1 cellular context compared by ENCODE assay signal in genomic region chr16:52825882-52826281, GRCh38.
TF ChIP-seq lines count a peak whose summit lies in the region.

No MANE protein-coding gene starts in this region.

TF ChIP-seq in GM23338, 12 proteins besides CTCF, POLR2A, EP300 and RAD21 (continued from another document):
- TF ChIP-seq REST (IDR thresholded peaks at IDR 0.05; ENCODE audit: unreplicated experiment): no peak
- no peak for TF ChIP-seq CREB1 (CRISPR knock-in tag; IDR thresholded peaks at IDR 0.05; ENCODE audit: low read depth)
- TF ChIP-seq ZNF114 (CRISPR knock-in tag; IDR thresholded peaks at IDR 0.05): no peak
- TF ChIP-seq STAT1 (IDR thresholded peaks at IDR 0.05; ENCODE audit: unreplicated experiment): no peak
